16 cellular contexts compared by ENCODE assay signal in genomic region chr11:73975479-73975757, GRCh38. TPM values are rescaled to one million over a fixed set of nuclear protein-coding genes. Genes with fewer than 3 reads are reported as not detected.
A peak's percentile ranks its signal among the peaks of the same experiment; 100 is the strongest.
DNase-seq lines count a peak whose midpoint lies in the region; ATAC-seq, FAIRE-seq and TF ChIP-seq lines count a peak whose summit lies in the region.
"Had no signal": no experiment of that assay in that cellular context is flagged by ENCODE, and none has a peak within 500 bp of the region (broad histone marks: within the 10 kb centered on the region; RNA-seq: fewer than 3 reads in every experiment).

No MANE protein-coding gene starts in this region.

- peaks cover 95% of the 10 kb centered on the region for H3K4me1 Mint-ChIP-seq in activated T-cell treated with anti-CD3 and anti-CD28 coated beads, Interleukin-2, amount 50 U/mL, for 72 hours (ENCODE audit: low read depth)
- H3K4me1 Mint-ChIP-seq in dendritic cell treated with granulocyte-macrophage colony-stimulating factor and Interleukin-4, amounts not matched to agents 40 ng/mL and 50 ng/mL, for 4 days (ENCODE audit: low read depth), result peaks cover 86% of the 10 kb centered on the region
- H3K4me1 Mint-ChIP-seq in stimulated activated memory B cell treated with anti-CD40 and anti-IgM and Interleukin-4, amounts not matched to agents 10 μg/mL and 1 μg/mL and 100 μg/mL, for 72 hours, result peaks cover 95% of the 10 kb centered on the region

- peak overlapping the region; percentile 15 to 19 for H3K4me3 Mint-ChIP-seq in activated T-cell treated with anti-CD3 and anti-CD28 coated beads, Interleukin-2, amount 50 U/mL, for 72 hours
- peak overlapping the region; percentile 20 for H3K4me3 Mint-ChIP-seq in dendritic cell treated with granulocyte-macrophage colony-stimulating factor and Interleukin-4, amounts not matched to agents 40 ng/mL and 50 ng/mL, for 4 days
- H3K4me3 Mint-ChIP-seq in stimulated activated memory B cell treated with anti-CD40 and anti-IgM and Interleukin-4, amounts not matched to agents 10 μg/mL and 1 μg/mL and 100 μg/mL, for 72 hours, result no peak overlapping the region
- H3K4me3 Mint-ChIP-seq: neural progenitor cell had no signal

- H3K27me3 ChIP-seq in small intestine (ENCODE audit: control insufficient read depth in 2 of 2, insufficient read depth in 2 of 2, low read length in 2 of 2), result no peaks in the 10 kb centered on the region
- H3K27me3 ChIP-seq: neural progenitor cell had no signal

- H3K4me3 ChIP-seq in small intestine (ENCODE audit: low read depth in 1 of 2, low read length in 2 of 2) (no peak overlapping the region), mucosa of descending colon (no peak overlapping the region)
- H3K4me3 ChIP-seq: neural progenitor cell had no signal

- CTCF ChIA-PET in RWPE1 (lab: Yijun Ruan, JAX), result no interaction called here

- TF ChIP-seq CTCF in RWPE1 (conservative IDR thresholded peaks at IDR 0.05; ENCODE audit: low read depth) (no peak), mucosa of descending colon (IDR thresholded peaks at IDR 0.05) (no peak)

- POLR2A ChIA-PET in RWPE1 (lab: Yijun Ruan, JAX; ENCODE audit: low non-redundant PET), result no interaction called here

- H3K9me3 Mint-ChIP-seq in activated T-cell treated with anti-CD3 and anti-CD28 coated beads, Interleukin-2, amount 50 U/mL, for 72 hours, result no peaks in the 10 kb centered on the region
- H3K9me3 Mint-ChIP-seq in dendritic cell treated with granulocyte-macrophage colony-stimulating factor and Interleukin-4, amounts not matched to agents 40 ng/mL and 50 ng/mL, for 4 days, result no peaks in the 10 kb centered on the region
- no peaks in the 10 kb centered on the region for H3K9me3 Mint-ChIP-seq in stimulated activated memory B cell treated with anti-CD40 and anti-IgM and Interleukin-4, amounts not matched to agents 10 μg/mL and 1 μg/mL and 100 μg/mL, for 72 hours
- H3K9me3 Mint-ChIP-seq: neural progenitor cell had no signal

- 83 to 87% (median 86%) methylated on average over 6 of the region's 6 CpGs for WGBS in small intestine, 3 donors

- H3K36me3 Mint-ChIP-seq in activated T-cell treated with anti-CD3 and anti-CD28 coated beads, Interleukin-2, amount 50 U/mL, for 72 hours (ENCODE audit: insufficient read depth in 2 of 2), result peaks cover 32 to 46% of the 10 kb centered on the region in 2 donors
- peaks cover 78% of the 10 kb centered on the region for H3K36me3 Mint-ChIP-seq in dendritic cell treated with granulocyte-macrophage colony-stimulating factor and Interleukin-4, amounts not matched to agents 40 ng/mL and 50 ng/mL, for 4 days (ENCODE audit: low read depth)
- H3K36me3 Mint-ChIP-seq in stimulated activated memory B cell treated with anti-CD40 and anti-IgM and Interleukin-4, amounts not matched to agents 10 μg/mL and 1 μg/mL and 100 μg/mL, for 72 hours, result peaks cover 63% of the 10 kb centered on the region

- DNase-seq in activated T-cell treated with anti-CD3 and anti-CD28 coated beads, Interleukin-2, amount 50 U/mL, for 72 hours, result no peak
- DNase-seq in activated T-cell treated with anti-CD3 and anti-CD28 coated beads, Interleukin-2, amount 50 U/mL, for 1 hour, result no peak
- DNase-seq in RWPE1 (ENCODE audit: low spot score) (no peak), NCI-H1694 treated with DMSO at 0.1 percent for 48 hours (lab: John Stamatoyannopoulos, UW) (no peak), small intestine (no peak), mucosa of descending colon (no peak)
- DNase-seq: foreskin fibroblast, Karpas-422, mesendoderm, NCI-H1417, NCI-H2227 treated with DMSO at 0.1 percent for 48 hours had no signal

- no peak for ATAC-seq in activated T-cell treated with anti-CD3 and anti-CD28 coated beads, Interleukin-2, amount 50 U/mL, for 72 hours (replicated peaks in 1 of 2)
- no peak for ATAC-seq in stimulated activated memory B cell treated with anti-CD40 and anti-IgM and Interleukin-4, amounts not matched to agents 10 μg/mL and 1 μg/mL and 100 μg/mL, for 72 hours
- no peak for ATAC-seq in mucosa of descending colon

- H3K27ac ChIP-seq in RWPE1, result peak overlapping the region; percentile 77
- no peak overlapping the region for H3K27ac ChIP-seq in small intestine (ENCODE audit: low read depth in 1 of 2, low read length in 1 of 2)
- H3K27ac ChIP-seq: neural progenitor cell had no signal

- intact Hi-C loops in dendritic cell treated with granulocyte-macrophage colony-stimulating factor and Interleukin-4, amounts not matched to agents 40 ng/mL and 50 ng/mL, for 4 days (cut with micrococcal nuclease), result no loop called here
- intact Hi-C loops in mucosa of descending colon (cut with DNase I, micrococcal nuclease), result no loop called here

- H3K4me1 ChIP-seq in small intestine (ENCODE audit: control insufficient read depth in 2 of 2, insufficient read depth in 1 of 2, low read depth in 1 of 2, low read length in 1 of 2) (peaks cover 0 to 4% of the 10 kb centered on the region in 2 donors), mucosa of descending colon (ENCODE audit: low read depth) (peaks cover 25% of the 10 kb centered on the region)
- H3K4me1 ChIP-seq: Caco-2 had no signal

- no peaks in the 10 kb centered on the region for H3K9me3 ChIP-seq in small intestine (ENCODE audit: control insufficient read depth, low read depth)
- H3K9me3 ChIP-seq in mucosa of descending colon, result no peaks in the 10 kb centered on the region
- H3K9me3 ChIP-seq: Caco-2 had no signal

- H3K27ac Mint-ChIP-seq in activated T-cell treated with anti-CD3 and anti-CD28 coated beads, Interleukin-2, amount 50 U/mL, for 72 hours, result peak overlapping the region; percentile 71
- H3K27ac Mint-ChIP-seq in dendritic cell treated with granulocyte-macrophage colony-stimulating factor and Interleukin-4, amounts not matched to agents 40 ng/mL and 50 ng/mL, for 4 days, result peak overlapping the region; percentile 75
- peak overlapping the region; percentile 93 for H3K27ac Mint-ChIP-seq in stimulated activated memory B cell treated with anti-CD40 and anti-IgM and Interleukin-4, amounts not matched to agents 10 μg/mL and 1 μg/mL and 100 μg/mL, for 72 hours
- H3K27ac Mint-ChIP-seq: neural progenitor cell had no signal

- H3K27me3 Mint-ChIP-seq in activated T-cell treated with anti-CD3 and anti-CD28 coated beads, Interleukin-2, amount 50 U/mL, for 72 hours (ENCODE audit: low read depth), result no peaks in the 10 kb centered on the region
- H3K27me3 Mint-ChIP-seq in dendritic cell treated with granulocyte-macrophage colony-stimulating factor and Interleukin-4, amounts not matched to agents 40 ng/mL and 50 ng/mL, for 4 days, result no peaks in the 10 kb centered on the region
- H3K27me3 Mint-ChIP-seq in stimulated activated memory B cell treated with anti-CD40 and anti-IgM and Interleukin-4, amounts not matched to agents 10 μg/mL and 1 μg/mL and 100 μg/mL, for 72 hours, result no peaks in the 10 kb centered on the region

- H3K36me3 ChIP-seq in small intestine (ENCODE audit: control insufficient read depth in 2 of 2, insufficient read depth in 2 of 2, low read length in 2 of 2), result peaks cover 3 to 13% of the 10 kb centered on the region in 2 donors
- no peaks in the 10 kb centered on the region for H3K36me3 ChIP-seq in mucosa of descending colon (ENCODE audit: low read depth)

- FAIRE-seq in small intestine (lab: Jason Lieb, UNC), result no peak

RNA-seq across cellular contexts. Expression of gene UCP2, which starts 7.2 kb away (rescaled TPM):
- total RNA-seq in activated T-cell treated with anti-CD3 and anti-CD28 coated beads, Interleukin-2, amount 50 U/mL, for 72 hours, result 100 to 1,000 TPM; 152 to 198 TPM
- 10 to 100 TPM; 26.4 to 49.8 (median 33.2) TPM for polyA plus RNA-seq in small intestine
- 10 to 100 TPM; 36.4 to 61.3 (median 39.9) TPM for total RNA-seq in mucosa of descending colon

RNA-seq across cellular contexts. Expression of gene DNAJB13, which starts 24.6 kb away (rescaled TPM):
- 1 to 10 TPM in 1 of 2 donors, under 1 TPM in 1; 0.53 to 1.1 TPM for total RNA-seq in activated T-cell treated with anti-CD3 and anti-CD28 coated beads, Interleukin-2, amount 50 U/mL, for 72 hours
- polyA plus RNA-seq in small intestine, result 1 to 10 TPM in 1 of 3 donors, under 1 TPM in 2; 0.03 to 4.5 (median 0.54) TPM
- total RNA-seq in mucosa of descending colon, result not detected
- total RNA-seq: subcutaneous adipose tissue had no signal

RNA-seq across cellular contexts. Expression of gene UCP3, which starts 33.5 kb away (rescaled TPM):
- total RNA-seq in activated T-cell treated with anti-CD3 and anti-CD28 coated beads, Interleukin-2, amount 50 U/mL, for 72 hours, result 1 to 10 TPM; 3.7 to 5.4 TPM
- polyA plus RNA-seq in small intestine, result under 1 TPM; 0.54 to 0.89 (median 0.84) TPM
- 1 to 10 TPM in 2 of 3 donors, under 1 TPM in 1; 0.90 to 2.8 (median 2.2) TPM for total RNA-seq in mucosa of descending colon
